In the genomic region with DNA sequence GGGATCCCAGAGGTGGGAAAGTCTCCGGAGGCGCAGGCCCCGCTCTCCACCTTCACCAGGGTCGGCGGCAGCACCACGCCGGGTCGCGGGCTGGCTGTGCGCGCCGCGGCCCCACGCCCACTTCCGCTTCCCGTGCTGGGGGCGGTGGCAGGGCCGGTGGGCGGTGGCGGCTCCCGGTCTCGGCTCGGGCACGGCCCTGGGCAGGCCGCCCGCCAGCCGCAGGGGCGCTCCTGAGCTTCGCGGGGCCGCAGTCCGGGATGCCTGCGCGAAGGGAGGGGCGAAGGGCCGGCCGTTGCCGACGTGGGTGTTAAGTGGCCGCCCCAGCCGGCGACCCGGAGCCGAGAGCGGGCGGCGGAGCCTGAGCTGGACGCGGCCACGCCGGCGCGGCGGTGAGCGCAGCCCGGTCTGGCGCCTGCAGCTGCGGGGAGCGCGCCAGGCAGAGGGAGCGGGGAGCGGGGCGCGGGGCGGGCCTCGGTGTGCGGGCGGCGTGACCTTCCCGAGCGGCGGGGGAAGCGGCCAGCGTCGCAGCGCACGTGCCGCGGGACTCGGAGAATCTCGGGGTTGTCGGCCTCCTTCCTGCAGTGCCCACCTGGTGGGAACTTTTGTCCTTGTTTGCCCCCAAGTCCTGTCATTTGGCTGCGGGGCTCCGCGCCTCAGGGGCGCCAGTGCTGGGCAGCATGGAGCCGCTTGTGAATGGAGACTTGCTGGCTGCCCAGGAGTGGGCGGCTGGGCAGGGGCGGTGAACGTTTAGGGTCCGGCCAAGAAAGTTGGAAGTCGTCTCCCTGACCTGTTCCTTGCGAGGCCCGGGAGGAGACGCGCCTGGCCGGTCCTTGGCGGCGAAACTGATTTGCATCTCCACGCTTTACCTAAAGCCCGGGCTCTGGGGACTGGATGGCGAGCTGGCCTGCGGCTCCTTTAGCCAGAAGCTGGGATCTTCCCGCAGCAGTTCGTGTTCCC, we compare ENCODE assay signal across 8 cellular contexts. TPM values are rescaled to one million over a fixed set of nuclear protein-coding genes. Genes with fewer than 3 reads are reported as not detected.
DNase-seq lines count a peak whose midpoint lies in the region; ATAC-seq and TF ChIP-seq lines count a peak whose summit lies in the region.

Gene SLC25A15, plus strand, starts transcription at position 337 of the 957 bp plus-strand sequence. CDS start 3,616 bp downstream, outside the sequence.

- peak in 1 of 2 donors; percentile 92 for TF ChIP-seq POLR2A in thyroid gland (IDR thresholded peaks at IDR 0.05)

- peak within 1 kb of the TSS; percentile 84 for H3K4me2 ChIP-seq in SK-N-SH
- peak within 1 kb of the TSS; percentile 83 for H3K4me2 ChIP-seq in osteoblast (ENCODE audit: insufficient read depth, low read length)

- H3K27ac Mint-ChIP-seq in activated naive CD4-positive, alpha-beta T cell treated with anti-CD3 and anti-CD28 coated beads, Interleukin-2, amount 50 U/mL, for 24 hours, result peak within 1 kb of the TSS; percentile 74

- no peaks in the 10 kb centered on the region for H3K9me3 ChIP-seq in SK-N-SH
- H3K9me3 ChIP-seq in osteoblast (ENCODE audit: low read depth, low read length), result no peaks in the 10 kb centered on the region
- H3K9me3 ChIP-seq in thyroid gland, result no peaks in the 10 kb centered on the region

- no peaks in the 10 kb centered on the region for H3K9me2 ChIP-seq in SK-N-SH

- H4K20me1 ChIP-seq in SK-N-SH (ENCODE audit: insufficient read depth) (no peaks in the 10 kb centered on the region), osteoblast (ENCODE audit: insufficient read depth, low read length) (no peaks in the 10 kb centered on the region)

- peak within 1 kb of the TSS; percentile 92 for H2AFZ ChIP-seq in SK-N-SH (ENCODE audit: low read depth)
- H2AFZ ChIP-seq in osteoblast (ENCODE audit: low read length), result peak within 1 kb of the TSS; percentile 91

- H3K9ac ChIP-seq in SK-N-SH, result peak within 1 kb of the TSS; percentile 89

- H3K27me3 ChIP-seq in SK-N-SH (ENCODE audit: insufficient read depth) (no peaks in the 10 kb centered on the region), osteoblast (ENCODE audit: insufficient read depth, low read length) (no peaks in the 10 kb centered on the region), thyroid gland (no peaks in the 10 kb centered on the region)

- intact Hi-C loops in thyroid gland (cut with DNase I), result loop anchor here (10.0 kb wide), 1 partner anchor 135 kb away; no protein-coding TSS in a partner anchor

- H3K79me2 ChIP-seq in SK-N-SH (ENCODE audit: insufficient read depth) (peaks cover 31% of the 10 kb centered on the region), osteoblast (ENCODE audit: insufficient read depth, low read length) (peaks cover 8% of the 10 kb centered on the region)

- H3K36me3 Mint-ChIP-seq in activated naive CD4-positive, alpha-beta T cell treated with anti-CD3 and anti-CD28 coated beads, Interleukin-2, amount 50 U/mL, for 24 hours, result no peaks in the 10 kb centered on the region

- H3K27ac ChIP-seq in SK-N-SH (ENCODE audit: low read depth in 2 of 2, low read length in 1 of 2) (peak within 1 kb of the TSS; percentile 83 to 85), osteoblast (ENCODE audit: low read depth, low read length) (peak within 1 kb of the TSS; percentile 51), thyroid gland (peak within 1 kb of the TSS; percentile 81 to 93 (median 91))

- TF ChIP-seq CTCF in SK-N-SH (IDR thresholded peaks at IDR 0.05), result no peak; the same call in 1 of the 2 replicates
- no peak for TF ChIP-seq CTCF in osteoblast (IDR thresholded peaks at IDR 0.05; ENCODE audit: extremely low read depth, low read depth, low read length)
- TF ChIP-seq CTCF in thyroid gland (IDR thresholded peaks at IDR 0.05), result peak in 3 of 6 experiments; percentile 58 to 62 (median 59)

- CTCF ChIA-PET in SK-N-SH (lab: Yijun Ruan, JAX), result interaction anchor here (0.5 to 2.3 kb wide), 19 partner anchors 9 to 406 kb away, joined by 3 to 14 read pairs (median 4); partner anchors contain the start of gene WBP4

- no peak for TF ChIP-seq EP300 in SK-N-SH (IDR thresholded peaks at IDR 0.05; ENCODE audit: borderline replicate concordance in 1 of 2, low read depth in 1 of 2, low read length in 1 of 2)

- POLR2A ChIA-PET in SK-N-SH (lab: Yijun Ruan, JAX), result interaction anchor here (0.6 to 1.9 kb wide), 8 partner anchors 8 to 271 kb away, joined by 3 to 13 read pairs (median 4); no protein-coding TSS in a partner anchor

- peak; percentile 60 for TF ChIP-seq RAD21 in SK-N-SH (IDR thresholded peaks at IDR 0.05; ENCODE audit: low read length)

- H3K9me3 Mint-ChIP-seq in activated naive CD4-positive, alpha-beta T cell treated with anti-CD3 and anti-CD28 coated beads, Interleukin-2, amount 50 U/mL, for 24 hours, result no peaks in the 10 kb centered on the region

- WGBS in SK-N-SH (ENCODE audit: low lambda C conversion rate), result 5% methylated on average over 16 of the region's 105 CpGs
- WGBS in thyroid gland, 2 donors, result 0 to 5% methylated on average over 15 to 28 of the region's 105 CpGs

- peak within 1 kb of the TSS; percentile 75 for H3K4me3 ChIP-seq in Jurkat, Clone E6-1 (ENCODE audit: low read length)
- peak within 1 kb of the TSS; percentile 70 to 83 for H3K4me3 ChIP-seq in SK-N-SH (ENCODE audit: low read depth in 2 of 2, low read length in 1 of 2)
- H3K4me3 ChIP-seq in osteoblast (ENCODE audit: insufficient read depth, low read length), result peak within 1 kb of the TSS; percentile 84
- H3K4me3 ChIP-seq in thyroid gland (replicated peaks in 1 of 3), result peak within 1 kb of the TSS; percentile 10 to 74 (median 46)

- peaks cover 25% of the 10 kb centered on the region for H3K4me1 Mint-ChIP-seq in activated naive CD4-positive, alpha-beta T cell treated with anti-CD3 and anti-CD28 coated beads, Interleukin-2, amount 50 U/mL, for 24 hours

- H3K36me3 ChIP-seq in SK-N-SH (replicated peaks in 1 of 2; ENCODE audit: control insufficient read depth in 1 of 2, insufficient read depth in 2 of 2, low read length in 1 of 2) (peaks cover 3 to 8% of the 10 kb centered on the region in 2 experiments), osteoblast (ENCODE audit: insufficient read depth, low read length) (peaks cover 6% of the 10 kb centered on the region), thyroid gland (no peaks in the 10 kb centered on the region)

- peaks cover 3% of the 10 kb centered on the region for H3F3A ChIP-seq in SK-N-SH (replicated peaks; ENCODE audit: insufficient read depth)

- peak; percentile 83 for ATAC-seq in GM21619 (IDR thresholded peaks at IDR 0.05; ENCODE audit: unreplicated experiment)

- H3K27me3 Mint-ChIP-seq in activated naive CD4-positive, alpha-beta T cell treated with anti-CD3 and anti-CD28 coated beads, Interleukin-2, amount 50 U/mL, for 24 hours, result no peaks in the 10 kb centered on the region

- peaks cover 0 to 11% of the 10 kb centered on the region in 2 experiments; a peak in 1 of 4 replicates for H3K4me1 ChIP-seq in SK-N-SH (ENCODE audit: control insufficient read depth in 1 of 2, insufficient read depth in 2 of 2, low read depth in 1 of 2, low read length in 1 of 2)
- H3K4me1 ChIP-seq in osteoblast (ENCODE audit: insufficient read depth, low read length), result peaks cover 20% of the 10 kb centered on the region
- H3K4me1 ChIP-seq in thyroid gland, result peaks cover 34 to 39% of the 10 kb centered on the region in 2 donors

- DNase-seq in GDM1 (lab: John Stamatoyannopoulos, UW), result peak; percentile 88
- peak; percentile 39 for DNase-seq in Jurkat, Clone E6-1 (ENCODE audit: low read depth, low spot score)
- peak; percentile 97 for DNase-seq in SK-N-SH
- peak; percentile 88 for DNase-seq in glomerular visceral epithelial cell (ENCODE audit: extremely low spot score)
- peak; percentile 99 for DNase-seq in osteoblast (ENCODE audit: insufficient read length, low spot score, missing footprints)
- peak; percentile 91 to 93 for DNase-seq in thyroid gland

- H3K4me3 Mint-ChIP-seq in activated naive CD4-positive, alpha-beta T cell treated with anti-CD3 and anti-CD28 coated beads, Interleukin-2, amount 50 U/mL, for 24 hours, result peak within 1 kb of the TSS; percentile 76

TF ChIP-seq in SK-N-SH, 30 proteins besides CTCF, POLR2A, EP300 and RAD21 (continues in another document):
- TF ChIP-seq TCF12 (IDR thresholded peaks at IDR 0.05), result no peak
- TF ChIP-seq, protein P1, sequence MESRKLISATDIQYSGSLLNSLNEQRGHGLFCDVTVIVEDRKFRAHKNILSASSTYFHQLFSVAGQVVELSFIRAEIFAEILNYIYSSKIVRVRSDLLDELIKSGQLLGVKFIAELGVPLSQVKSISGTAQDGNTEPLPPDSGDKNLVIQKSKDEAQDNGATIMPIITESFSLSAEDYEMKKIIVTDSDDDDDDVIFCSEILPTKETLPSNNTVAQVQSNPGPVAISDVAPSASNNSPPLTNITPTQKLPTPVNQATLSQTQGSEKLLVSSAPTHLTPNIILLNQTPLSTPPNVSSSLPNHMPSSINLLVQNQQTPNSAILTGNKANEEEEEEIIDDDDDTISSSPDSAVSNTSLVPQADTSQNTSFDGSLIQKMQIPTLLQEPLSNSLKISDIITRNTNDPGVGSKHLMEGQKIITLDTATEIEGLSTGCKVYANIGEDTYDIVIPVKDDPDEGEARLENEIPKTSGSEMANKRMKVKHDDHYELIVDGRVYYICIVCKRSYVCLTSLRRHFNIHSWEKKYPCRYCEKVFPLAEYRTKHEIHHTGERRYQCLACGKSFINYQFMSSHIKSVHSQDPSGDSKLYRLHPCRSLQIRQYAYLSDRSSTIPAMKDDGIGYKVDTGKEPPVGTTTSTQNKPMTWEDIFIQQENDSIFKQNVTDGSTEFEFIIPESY (IDR thresholded peaks at IDR 0.05; ENCODE audit: borderline replicate concordance, low read depth), result no peak
- TF ChIP-seq, protein P2, sequence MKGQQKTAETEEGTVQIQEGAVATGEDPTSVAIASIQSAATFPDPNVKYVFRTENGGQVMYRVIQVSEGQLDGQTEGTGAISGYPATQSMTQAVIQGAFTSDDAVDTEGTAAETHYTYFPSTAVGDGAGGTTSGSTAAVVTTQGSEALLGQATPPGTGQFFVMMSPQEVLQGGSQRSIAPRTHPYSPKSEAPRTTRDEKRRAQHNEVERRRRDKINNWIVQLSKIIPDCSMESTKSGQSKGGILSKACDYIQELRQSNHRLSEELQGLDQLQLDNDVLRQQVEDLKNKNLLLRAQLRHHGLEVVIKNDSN (IDR thresholded peaks at IDR 0.05; ENCODE audit: borderline replicate concordance, low read depth), result 0 out of 2 replicates have a peak, but pooled peaks have one; percentile 16
- TF ChIP-seq, protein P3, sequence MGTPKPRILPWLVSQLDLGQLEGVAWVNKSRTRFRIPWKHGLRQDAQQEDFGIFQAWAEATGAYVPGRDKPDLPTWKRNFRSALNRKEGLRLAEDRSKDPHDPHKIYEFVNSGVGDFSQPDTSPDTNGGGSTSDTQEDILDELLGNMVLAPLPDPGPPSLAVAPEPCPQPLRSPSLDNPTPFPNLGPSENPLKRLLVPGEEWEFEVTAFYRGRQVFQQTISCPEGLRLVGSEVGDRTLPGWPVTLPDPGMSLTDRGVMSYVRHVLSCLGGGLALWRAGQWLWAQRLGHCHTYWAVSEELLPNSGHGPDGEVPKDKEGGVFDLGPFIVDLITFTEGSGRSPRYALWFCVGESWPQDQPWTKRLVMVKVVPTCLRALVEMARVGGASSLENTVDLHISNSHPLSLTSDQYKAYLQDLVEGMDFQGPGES (IDR thresholded peaks at IDR 0.05; ENCODE audit: low read depth, low read length), result no peak

RNA-seq across cellular contexts. Expression of gene SLC25A15, which starts in this region (rescaled TPM):
- 27.8 TPM for polyA plus RNA-seq in Jurkat, Clone E6-1 (2012; ENCODE audit: insufficient read depth, insufficient read length)
- polyA plus RNA-seq in SK-N-SH (2012; rRNA removed), result 15.2 TPM in 2 replicates
- polyA plus RNA-seq in SK-N-SH (2012; cell fraction: cytosol; rRNA removed), result 13.7 and 16.3 TPM in 2 replicates
- 8.1 and 8.7 TPM in 2 replicates for polyA plus RNA-seq in SK-N-SH (2012; cell fraction: nucleus; rRNA removed)
- total RNA-seq in osteoblast, result 9.4 TPM in 2 replicates
- total RNA-seq in thyroid gland, result 10 to 100 TPM; 12.8 to 19.5 (median 13.6) TPM

Comparison
In these comparisons a context has a peak if more than half of its experiments do, and no peak if none do; other contexts are left out.
1. Peak in every context shown above with its lines: DNase-seq, ATAC-seq, H3K4me3 ChIP-seq and H3K27ac ChIP-seq.
2. DNase-seq: peak in every context shown above with its lines; median percentile 99 in osteoblast; 97 in SK-N-SH; 92 in thyroid gland; 88 in GDM1; 88 in glomerular visceral epithelial cell; 39 in Jurkat, Clone E6-1.